ENCODE assay signal across 30 cellular contexts in genomic region chr10:122123186-122123585, GRCh38.
"Had no signal": no experiment of that assay in that cellular context is flagged by ENCODE, and none has a peak within 500 bp of the region (broad histone marks: within the 10 kb centered on the region; RNA-seq: fewer than 3 reads in every experiment).

No MANE protein-coding gene starts in this region.

- DNase-seq: activated CD4-positive, alpha-beta memory T cell treated with anti-CD3 and anti-CD28 coated beads, Interleukin-2, amount 10 ng/mL, durations not matched to agents 7 days and 5 days; activated CD4-positive, alpha-beta T cell treated with anti-CD3 and anti-CD28 coated beads for 36 hours; activated CD4-positive, alpha-beta T cell treated with anti-CD3 and anti-CD28 coated beads, Interleukin-2, amount 50 U/mL, for 1 hour; activated gamma-delta T cell treated with Interleukin-2 at 50 U/mL for 16 hours; activated naive CD4-positive, alpha-beta T cell treated with anti-CD3 and anti-CD28 coated beads, Interleukin-2, amount 10 ng/mL, durations not matched to agents 7 days and 5 days; activated naive CD8-positive, alpha-beta T cell treated with anti-CD3 and anti-CD28 coated beads for 36 hours; activated T-cell treated with anti-CD3 and anti-CD28 coated beads for 4 hours; activated T-cell treated with anti-CD3 and anti-CD28 coated beads, Interleukin-2, amount 50 U/mL, for 72 hours; brain microvascular endothelial cell; MV-4-11; NCI-H1092 treated with DMSO at 0.1 percent for 48 hours; NCI-H1417 treated with DMSO at 0.1 percent for 48 hours; NCI-H1694; NCI-H2029; NCI-H2107; NCI-H345; NCI-H510A; NCI-H526 treated with DMSO at 0.1 percent for 48 hours; NCI-H82; NK-92 treated with Interleukin-12 subunit alpha and Interleukin-12 subunit beta, amount 100 ng/mL, for 24 hours; OCI-M1; Right ventricle myocardium superior; RPMI8226; SJCRH30; SK-N-SH; T-helper 1 cell; WERI-Rb-1 had no signal

- H3K4me3 ChIP-seq: SJCRH30 had no signal

- H3K36me3 Mint-ChIP-seq: activated naive CD4-positive, alpha-beta T cell treated with anti-CD3 and anti-CD28 coated beads, Interleukin-2, amount 10 ng/mL, durations not matched to agents 7 days and 5 days; activated naive CD8-positive, alpha-beta T cell treated with anti-CD3 and anti-CD28 coated beads for 36 hours had no signal

- H3K4me2 ChIP-seq: KMS-11, SK-N-SH had no signal

- ATAC-seq: activated CD4-positive, alpha-beta T cell treated with anti-CD3 and anti-CD28 coated beads for 36 hours; activated T-cell treated with anti-CD3 and anti-CD28 coated beads, Interleukin-2, amount 50 U/mL, for 72 hours; Panc1 had no signal

- H3K36me3 ChIP-seq: brain microvascular endothelial cell, SJCRH30, WERI-Rb-1 had no signal

- H3K4me3 Mint-ChIP-seq: activated CD4-positive, alpha-beta memory T cell treated with anti-CD3 and anti-CD28 coated beads, Interleukin-2, amount 10 ng/mL, durations not matched to agents 7 days and 5 days; activated CD4-positive, alpha-beta T cell treated with anti-CD3 and anti-CD28 coated beads for 36 hours; activated naive CD4-positive, alpha-beta T cell treated with anti-CD3 and anti-CD28 coated beads, Interleukin-2, amount 10 ng/mL, durations not matched to agents 7 days and 5 days; activated naive CD8-positive, alpha-beta T cell treated with anti-CD3 and anti-CD28 coated beads for 36 hours; activated T-cell treated with anti-CD3 and anti-CD28 coated beads, Interleukin-2, amount 50 U/mL, for 72 hours had no signal

- H3K27me3 Mint-ChIP-seq: activated CD4-positive, alpha-beta memory T cell treated with anti-CD3 and anti-CD28 coated beads, Interleukin-2, amount 10 ng/mL, durations not matched to agents 7 days and 5 days had no signal

- H3K9ac ChIP-seq: KMS-11, SK-N-SH had no signal

- H3K27me3 ChIP-seq: brain microvascular endothelial cell, SJCRH30 had no signal

- H3K9me3 Mint-ChIP-seq: activated CD4-positive, alpha-beta memory T cell treated with anti-CD3 and anti-CD28 coated beads, Interleukin-2, amount 10 ng/mL, durations not matched to agents 7 days and 5 days; activated naive CD4-positive, alpha-beta T cell treated with anti-CD3 and anti-CD28 coated beads, Interleukin-2, amount 10 ng/mL, durations not matched to agents 7 days and 5 days; activated naive CD8-positive, alpha-beta T cell treated with anti-CD3 and anti-CD28 coated beads for 36 hours; activated T-cell treated with anti-CD3 and anti-CD28 coated beads, Interleukin-2, amount 50 U/mL, for 72 hours; activated T-helper 2 cell treated with anti-CD3 and anti-CD28 coated beads, Interferon-gamma antibody, Interleukin-2, Interleukin-4, amounts not matched to agents 10 μg/mL and 5 μg/mL and 100 μg/mL, durations not matched to agents 14 hours and 24 hours and 36 hours had no signal

- H3K4me1 Mint-ChIP-seq: activated CD4-positive, alpha-beta memory T cell treated with anti-CD3 and anti-CD28 coated beads, Interleukin-2, amount 10 ng/mL, durations not matched to agents 7 days and 5 days; activated CD4-positive, alpha-beta T cell treated with anti-CD3 and anti-CD28 coated beads for 36 hours; activated naive CD4-positive, alpha-beta T cell treated with anti-CD3 and anti-CD28 coated beads, Interleukin-2, amount 10 ng/mL, durations not matched to agents 7 days and 5 days; activated naive CD8-positive, alpha-beta T cell treated with anti-CD3 and anti-CD28 coated beads for 36 hours had no signal

- H3K27ac ChIP-seq: brain microvascular endothelial cell, KMS-11, SJCRH30, WERI-Rb-1 had no signal

- H3K27ac Mint-ChIP-seq: activated CD4-positive, alpha-beta memory T cell treated with anti-CD3 and anti-CD28 coated beads, Interleukin-2, amount 10 ng/mL, durations not matched to agents 7 days and 5 days; activated CD4-positive, alpha-beta T cell treated with anti-CD3 and anti-CD28 coated beads for 36 hours; activated naive CD4-positive, alpha-beta T cell treated with anti-CD3 and anti-CD28 coated beads, Interleukin-2, amount 10 ng/mL, durations not matched to agents 7 days and 5 days; activated naive CD8-positive, alpha-beta T cell treated with anti-CD3 and anti-CD28 coated beads for 36 hours; activated T-cell treated with anti-CD3 and anti-CD28 coated beads, Interleukin-2, amount 50 U/mL, for 72 hours; activated T-helper 2 cell treated with anti-CD3 and anti-CD28 coated beads, Interferon-gamma antibody, Interleukin-2, Interleukin-4, amounts not matched to agents 10 μg/mL and 5 μg/mL and 100 μg/mL, durations not matched to agents 14 hours and 24 hours and 36 hours had no signal

- H3K9me3 ChIP-seq: SJCRH30, SK-N-SH had no signal
